ENCODE assay signal across 8 cellular contexts in the genomic region with DNA sequence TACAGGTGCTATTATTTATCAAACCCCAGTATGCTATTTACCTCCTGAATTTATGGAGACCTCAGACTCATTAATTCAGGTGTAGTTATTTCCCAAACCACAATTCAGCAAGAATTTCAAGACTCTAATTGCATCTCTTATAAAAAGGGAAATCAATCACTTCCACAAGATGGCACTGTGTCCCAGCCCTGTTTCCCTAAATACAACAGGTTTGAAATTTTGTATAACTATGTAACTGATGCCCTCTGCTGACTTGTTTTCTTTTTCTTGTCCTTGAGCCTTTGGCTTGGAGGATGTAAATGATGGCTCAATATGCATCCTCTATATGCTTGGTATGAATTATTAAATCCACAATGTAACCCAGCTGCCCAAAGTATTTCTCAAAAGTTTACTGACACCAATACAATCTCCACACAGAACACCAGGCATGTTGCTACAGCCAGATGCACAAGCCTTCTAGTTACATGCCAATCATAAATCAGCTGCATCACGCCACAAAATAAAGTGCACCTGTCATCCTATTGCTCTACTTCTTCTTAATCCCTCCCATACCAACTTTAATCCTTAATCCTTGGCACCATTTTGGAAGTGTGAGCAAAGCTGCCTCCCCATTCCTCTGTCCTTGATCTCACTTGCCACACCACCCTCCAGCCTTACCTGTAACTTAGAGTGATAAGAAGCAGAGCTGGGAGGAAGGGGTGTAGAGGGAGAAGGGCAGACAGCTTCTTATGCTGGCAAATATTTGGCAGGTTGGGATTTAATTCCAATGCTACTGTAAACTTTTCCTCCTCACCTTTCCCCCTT. TPM values are rescaled to one million over a fixed set of nuclear protein-coding genes. Genes with fewer than 3 reads are reported as not detected.
A peak's percentile ranks its signal among the peaks of the same experiment; 100 is the strongest.
DNase-seq lines count a peak whose midpoint lies in the region; ATAC-seq and TF ChIP-seq lines count a peak whose summit lies in the region.

No MANE protein-coding gene starts in this region.

- H3K27ac Mint-ChIP-seq in Caco-2 (ENCODE audit: unreplicated experiment) (no peak overlapping the region), progenitor cell of endocrine pancreas (no peak overlapping the region)
- H3K27ac Mint-ChIP-seq in activated CD4-positive, alpha-beta memory T cell treated with anti-CD3 and anti-CD28 coated beads, Interleukin-2, amount 10 ng/mL, durations not matched to agents 7 days and 5 days, result no peak overlapping the region

- no peaks in the 10 kb centered on the region for H3K36me3 ChIP-seq in Caco-2 (ENCODE audit: control insufficient read depth, insufficient read depth, low read length)
- peaks cover 0 to 6% of the 10 kb centered on the region in 2 donors for H3K36me3 ChIP-seq in gastroesophageal sphincter

- H3K4me1 Mint-ChIP-seq in Caco-2 (ENCODE audit: low read depth, unreplicated experiment) (peaks cover 13% of the 10 kb centered on the region), progenitor cell of endocrine pancreas (ENCODE audit: low read depth) (peaks cover 12% of the 10 kb centered on the region)
- H3K4me1 Mint-ChIP-seq in activated CD4-positive, alpha-beta memory T cell treated with anti-CD3 and anti-CD28 coated beads, Interleukin-2, amount 10 ng/mL, durations not matched to agents 7 days and 5 days, result peaks cover 19% of the 10 kb centered on the region

- peaks cover 22% of the 10 kb centered on the region for H3K4me1 ChIP-seq in Caco-2
- no peaks in the 10 kb centered on the region for H3K4me1 ChIP-seq in gastroesophageal sphincter

- H3K27me3 ChIP-seq in Caco-2 (replicated peaks; ENCODE audit: control insufficient read depth, insufficient read depth, low read length), result no peaks in the 10 kb centered on the region
- H3K27me3 ChIP-seq in gastroesophageal sphincter, result no peaks in the 10 kb centered on the region

- no TSS peak for BruUV-seq in Caco-2 (replicated peaks; lab: Mats Ljungman, UMichigan)

- TF ChIP-seq EP300 in gastroesophageal sphincter (IDR thresholded peaks at IDR 0.05), result no peak

- H3K36me3 Mint-ChIP-seq in Caco-2 (ENCODE audit: insufficient read depth, unreplicated experiment) (peaks cover 5% of the 10 kb centered on the region), progenitor cell of endocrine pancreas (ENCODE audit: insufficient read depth) (peaks cover 2% of the 10 kb centered on the region)
- peaks cover 5% of the 10 kb centered on the region for H3K36me3 Mint-ChIP-seq in activated CD4-positive, alpha-beta memory T cell treated with anti-CD3 and anti-CD28 coated beads, Interleukin-2, amount 10 ng/mL, durations not matched to agents 7 days and 5 days (ENCODE audit: low read depth)

- WGBS in gastroesophageal sphincter (ENCODE audit: low coverage in 1 of 2), 2 donors, result 80 to 91% methylated on average over 1 of the region's 1 CpG

- no peaks in the 10 kb centered on the region for H3K9me3 ChIP-seq in Caco-2
- H3K9me3 ChIP-seq in gastroesophageal sphincter, result no peaks in the 10 kb centered on the region

- no peak overlapping the region for H3K27ac ChIP-seq in gastroesophageal sphincter

- ATAC-seq in gastroesophageal sphincter (no peak), GM19467 (IDR thresholded peaks at IDR 0.05; ENCODE audit: unreplicated experiment) (no peak)

- H3K4me3 ChIP-seq in Caco-2 (ENCODE audit: low read depth, low read length) (no peak overlapping the region), gastroesophageal sphincter (no peak overlapping the region)

- no peaks in the 10 kb centered on the region for H3K27me3 Mint-ChIP-seq in Caco-2 (ENCODE audit: insufficient read depth, unreplicated experiment)
- H3K27me3 Mint-ChIP-seq in activated CD4-positive, alpha-beta memory T cell treated with anti-CD3 and anti-CD28 coated beads, Interleukin-2, amount 10 ng/mL, durations not matched to agents 7 days and 5 days, result no peaks in the 10 kb centered on the region
- H3K27me3 Mint-ChIP-seq in progenitor cell of endocrine pancreas, result no peaks in the 10 kb centered on the region

- DNase-seq in Caco-2, result peak; percentile 45 to 62
- DNase-seq in HCEC 1CT, result peak; percentile 75
- peak; percentile 28 for DNase-seq in NCI-H524 treated with DMSO at 0.1 percent for 48 hours (lab: John Stamatoyannopoulos, UW)
- peak; percentile 45 for DNase-seq in activated CD4-positive, alpha-beta memory T cell treated with anti-CD3 and anti-CD28 coated beads, Interleukin-2, amount 10 ng/mL, durations not matched to agents 7 days and 5 days
- DNase-seq in progenitor cell of endocrine pancreas (ENCODE audit: low spot score, unreplicated experiment), result no peak
- DNase-seq in cortex of kidney (lab: John Stamatoyannopoulos, UW), result no peak

- H3K9me3 Mint-ChIP-seq in Caco-2 (ENCODE audit: unreplicated experiment) (peaks cover 5% of the 10 kb centered on the region), progenitor cell of endocrine pancreas (ENCODE audit: low read depth) (peaks cover 5% of the 10 kb centered on the region)
- H3K9me3 Mint-ChIP-seq in activated CD4-positive, alpha-beta memory T cell treated with anti-CD3 and anti-CD28 coated beads, Interleukin-2, amount 10 ng/mL, durations not matched to agents 7 days and 5 days, result no peaks in the 10 kb centered on the region

- no peak for TF ChIP-seq POLR2A in gastroesophageal sphincter (IDR thresholded peaks at IDR 0.05)

- no peak overlapping the region for H3K4me3 Mint-ChIP-seq in Caco-2 (ENCODE audit: unreplicated experiment)
- no peak overlapping the region for H3K4me3 Mint-ChIP-seq in activated CD4-positive, alpha-beta memory T cell treated with anti-CD3 and anti-CD28 coated beads, Interleukin-2, amount 10 ng/mL, durations not matched to agents 7 days and 5 days
- no peak overlapping the region for H3K4me3 Mint-ChIP-seq in progenitor cell of endocrine pancreas (ENCODE audit: low read depth)

- CTCF ChIA-PET in Caco-2 (lab: Charles Lee), result interaction anchor here (1.0 kb wide), 1 partner anchor 19 kb away, joined by 3 read pairs; no protein-coding TSS in a partner anchor
- CTCF ChIA-PET in activated CD4-positive, alpha-beta memory T cell treated with anti-CD3 and anti-CD28 coated beads, Interleukin-2, amount 10 ng/mL, durations not matched to agents 7 days and 5 days (lab: Charles Lee), result interaction anchor here (0.6 to 2.1 kb wide), 5 partner anchors 13 to 630 kb away, joined by 3 to 8 read pairs (median 4); no protein-coding TSS in a partner anchor

- POLR2A ChIA-PET in Caco-2 (lab: Charles Lee), result no interaction called here
- POLR2A ChIA-PET in activated CD4-positive, alpha-beta memory T cell treated with anti-CD3 and anti-CD28 coated beads, Interleukin-2, amount 10 ng/mL, durations not matched to agents 7 days and 5 days (lab: Charles Lee), result interaction anchor here (1.2 kb wide), 1 partner anchor 15 kb away, joined by 3 read pairs; no protein-coding TSS in a partner anchor

- intact Hi-C loops in Caco-2 (cut with micrococcal nuclease; ENCODE audit: unreplicated experiment), result loop anchor here (1.0 kb wide), 3 partner anchors 15 to 388 kb away; partner anchors contain the start of gene PIGC

- TF ChIP-seq CTCF in Caco-2 (IDR thresholded peaks at IDR 0.05; ENCODE audit: insufficient read depth in 1 of 2, low read depth in 1 of 2, low read length in 1 of 2, severe bottlenecking in 1 of 2, unreplicated experiment in 1 of 2) (peak; percentile 63 to 75), gastroesophageal sphincter (IDR thresholded peaks at IDR 0.05) (peak; percentile 17 to 64 (median 56)), progenitor cell of endocrine pancreas (IDR thresholded peaks at IDR 0.05; ENCODE audit: unreplicated experiment) (peak; percentile 61)

RNA-seq across cellular contexts. Expression of gene C1orf105, which starts 9.0 kb away (rescaled TPM):
- 0.82 and 1.9 TPM in 2 replicates for total RNA-seq in Caco-2 (2022)
- not detected for total RNA-seq in activated CD4-positive, alpha-beta memory T cell treated with anti-CD3 and anti-CD28 coated beads, Interleukin-2, amount 10 ng/mL, durations not matched to agents 7 days and 5 days
- not detected for total RNA-seq in gastroesophageal sphincter
- total RNA-seq in progenitor cell of endocrine pancreas, result not detected in 2 replicates

RNA-seq across cellular contexts. Expression of gene PIGC, which starts 14.3 kb away (rescaled TPM):
- total RNA-seq in Caco-2 (2022) (23.7 and 26.1 TPM in 2 replicates), gastroesophageal sphincter (10 to 100 TPM; 23.3 to 26.3 (median 25.8) TPM), progenitor cell of endocrine pancreas (28.6 and 30.3 TPM in 2 replicates)
- 10 to 100 TPM; 24.5 to 26.2 TPM for total RNA-seq in activated CD4-positive, alpha-beta memory T cell treated with anti-CD3 and anti-CD28 coated beads, Interleukin-2, amount 10 ng/mL, durations not matched to agents 7 days and 5 days

Comparison
In these comparisons a context has a peak if more than half of its experiments do, and no peak if none do; other contexts are left out.
1. DNase-seq: peak in Caco-2 (2 of 2), HCEC 1CT (single experiment), NCI-H524 treated with DMSO at 0.1 percent for 48 hours (single experiment) and activated CD4-positive, alpha-beta memory T cell treated with anti-CD3 and anti-CD28 coated beads, Interleukin-2, amount 10 ng/mL, durations not matched to agents 7 days and 5 days (single experiment); none in progenitor cell of endocrine pancreas (single experiment) and cortex of kidney (single experiment).
2. Peak in every context shown above with its lines, with median percentiles within 50 percentile points of each other: CTCF ChIP-seq.